ENCODE assay signal across 5 cellular contexts in the genomic region with DNA sequence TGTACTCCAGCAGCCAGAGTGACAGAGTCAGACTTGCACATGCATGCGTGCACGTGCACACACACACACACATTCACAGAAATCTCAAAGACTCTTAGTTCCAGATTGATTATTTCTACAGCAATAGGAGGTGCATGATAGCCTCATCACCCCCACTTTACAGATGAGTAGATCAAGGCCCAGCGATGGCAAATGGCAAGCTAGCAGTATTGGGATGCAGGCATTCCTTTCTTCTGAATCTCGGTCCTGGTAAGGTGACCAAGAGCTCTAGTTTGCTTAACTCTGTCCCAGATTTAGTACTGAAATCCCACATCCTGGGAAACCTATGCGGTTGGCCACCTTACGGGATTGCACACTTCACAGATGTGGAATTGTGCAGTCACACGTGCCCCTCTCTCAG. TPM values are rescaled to one million over a fixed set of nuclear protein-coding genes. Genes with fewer than 3 reads are reported as not detected.
"Had no signal": no experiment of that assay in that cellular context is flagged by ENCODE, and none has a peak within 500 bp of the region (broad histone marks: within the 10 kb centered on the region; RNA-seq: fewer than 3 reads in every experiment).

No MANE protein-coding gene starts in this region.

- H3K27me3 Mint-ChIP-seq: IgD-negative memory B cell had no signal

- H3K27ac ChIP-seq: HL-60, KMS-11 had no signal

- H3K4me3 Mint-ChIP-seq: IgD-negative memory B cell had no signal

- H3K4me2 ChIP-seq: KMS-11 had no signal

- H3K9ac ChIP-seq: KMS-11 had no signal

- DNase-seq: IMR-90, KG1 had no signal

RNA-seq across cellular contexts. Expression of gene ITGAM, which starts 38.6 kb away (rescaled TPM):
- polyA plus RNA-seq: IMR-90 had no signal
